29 cellular contexts compared by ENCODE assay signal in genomic region chr2:207183506-207183905, GRCh38.
"Had no signal": no experiment of that assay in that cellular context is flagged by ENCODE, and none has a peak within 500 bp of the region (broad histone marks: within the 10 kb centered on the region; RNA-seq: fewer than 3 reads in every experiment).

No MANE protein-coding gene starts in this region.

- H2AFZ ChIP-seq: hepatocyte, parathyroid adenoma had no signal

- ATAC-seq: activated naive CD8-positive, alpha-beta T cell treated with anti-CD3 and anti-CD28 coated beads, Interleukin-2, amount 50 U/mL, for 24 hours; left lung; natural killer cell; right cardiac atrium; upper lobe of right lung had no signal

- H3K36me3 ChIP-seq: brain microvascular endothelial cell, left lung, thyroid gland, upper lobe of right lung had no signal

- H3K4me2 ChIP-seq: hepatocyte had no signal

- H3K4me3 Mint-ChIP-seq: activated naive CD8-positive, alpha-beta T cell treated with anti-CD3 and anti-CD28 coated beads, Interleukin-2, amount 50 U/mL, for 24 hours; activated T-helper 1 cell treated with anti-CD3 and anti-CD28 coated beads, Interleukin-12 subunit alpha, Interleukin-12 subunit beta, Interleukin-2, Interleukin-4 antibody, amounts not matched to agents 30 ng/mL and 10 ng/mL and 1 ng/mL, durations not matched to agents 14 hours and 24 hours and 36 hours; immature natural killer cell; mesothelial cell of epicardium; natural killer cell; stimulated activated naive CD8-positive, alpha-beta T cell treated with anti-CD3 and anti-CD28 coated beads, Interleukin-15, Interleukin-2, amounts not matched to agents 100 ng/mL and 50 ng/mL, for 24 hours; T-helper 1 cell treated with Interleukin-12 subunit alpha and Interleukin-12 subunit beta and Interleukin-4 antibody, amounts not matched to agents 30 μg/mL and 1 μg/mL, for 36 hours had no signal

- H3K27ac Mint-ChIP-seq: activated naive CD8-positive, alpha-beta T cell treated with anti-CD3 and anti-CD28 coated beads, Interleukin-2, amount 50 U/mL, for 24 hours; activated T-helper 1 cell treated with anti-CD3 and anti-CD28 coated beads, Interleukin-12 subunit alpha, Interleukin-12 subunit beta, Interleukin-2, Interleukin-4 antibody, amounts not matched to agents 30 ng/mL and 10 ng/mL and 1 ng/mL, durations not matched to agents 14 hours and 24 hours and 36 hours; immature natural killer cell; natural killer cell; stimulated activated naive CD8-positive, alpha-beta T cell treated with anti-CD3 and anti-CD28 coated beads, Interleukin-15, Interleukin-2, amounts not matched to agents 100 ng/mL and 50 ng/mL, for 24 hours; T-helper 1 cell treated with Interleukin-12 subunit alpha and Interleukin-12 subunit beta and Interleukin-4 antibody, amounts not matched to agents 30 μg/mL and 1 μg/mL, for 36 hours had no signal

- H3K4me3 ChIP-seq: hepatocyte, left lung, lung, thyroid gland, upper lobe of right lung had no signal

- H3K36me3 Mint-ChIP-seq: immature natural killer cell, mesothelial cell of epicardium, natural killer cell had no signal

- H3K27ac ChIP-seq: brain microvascular endothelial cell, hepatocyte, left lung, parathyroid adenoma, thyroid gland, upper lobe of right lung had no signal

- H3K27me3 ChIP-seq: brain microvascular endothelial cell, hepatocyte, left lung, thyroid gland, upper lobe of right lung had no signal

- H3K79me2 ChIP-seq: hepatocyte, parathyroid adenoma had no signal

- H3K27me3 Mint-ChIP-seq: activated naive CD8-positive, alpha-beta T cell treated with anti-CD3 and anti-CD28 coated beads, Interleukin-2, amount 50 U/mL, for 24 hours had no signal

- H3K4me1 ChIP-seq: left lung, parathyroid adenoma, thyroid gland, upper lobe of right lung had no signal

- H3K9ac ChIP-seq: parathyroid adenoma had no signal

- DNase-seq: activated CD4-positive, alpha-beta T cell treated with anti-CD3 and anti-CD28 coated beads for 4 hours; activated CD4-positive, alpha-beta T cell treated with anti-CD3 and anti-CD28 coated beads, Interleukin-2, amount 50 U/mL, for 48 hours; activated CD4-positive, CD25-positive, alpha-beta regulatory T cell; activated CD8-positive, alpha-beta memory T cell treated with anti-CD3 and anti-CD28 coated beads, Interleukin-2, amount 50 U/mL, for 48 hours; activated gamma-delta T cell; activated naive CD4-positive, alpha-beta T cell treated with anti-CD3 and anti-CD28 coated beads, Interleukin-2, amount 50 U/mL, for 16 hours; activated naive CD8-positive, alpha-beta T cell treated with anti-CD3 and anti-CD28 coated beads, Interleukin-2, amount 50 U/mL, for 24 hours; aorta; brain microvascular endothelial cell; caudate nucleus; dermis blood vessel endothelial cell; effector memory CD4-positive, alpha-beta T cell; glutamatergic neuron; immature natural killer cell; left lung; natural killer cell; right cardiac atrium; stimulated activated CD4-positive, alpha-beta T cell treated with anti-CD3 and anti-CD28 coated beads, Interleukin-12 subunit alpha, Interleukin-12 subunit beta, amount 100 ng/mL, for 4 hours; stimulated activated CD4-positive, alpha-beta T cell treated with anti-CD3 and anti-CD28 coated beads, Interleukin-4, amount 100 ng/mL, for 4 hours; substantia nigra; thyroid gland; upper lobe of right lung had no signal

- H3K9me3 ChIP-seq: thyroid gland, upper lobe of right lung had no signal
